In the genomic region with DNA sequence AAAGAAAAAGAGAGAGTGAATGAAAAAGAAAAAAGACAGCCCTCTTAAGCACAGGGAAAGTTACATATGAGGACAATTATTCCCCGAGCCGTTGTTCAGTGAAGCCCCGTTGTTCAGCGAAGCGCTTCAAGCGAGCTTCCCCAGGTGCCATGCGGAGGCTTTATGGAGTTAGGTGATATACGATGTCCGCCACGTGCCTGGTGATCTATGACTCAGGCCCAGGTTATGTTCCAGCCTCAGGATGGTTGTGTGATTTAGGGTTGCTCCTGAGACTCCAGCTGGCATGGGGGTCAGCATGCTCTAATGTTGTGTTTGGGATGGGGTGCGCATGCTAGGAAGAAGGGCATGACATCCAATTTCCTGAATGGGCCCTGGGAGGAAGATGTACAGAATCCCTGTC, we compare ENCODE assay signal across 7 cellular contexts.
"Had no signal": no experiment of that assay in that cellular context is flagged by ENCODE, and none has a peak within 500 bp of the region (broad histone marks: within the 10 kb centered on the region; RNA-seq: fewer than 3 reads in every experiment).

No MANE protein-coding gene starts in this region.

- DNase-seq: GM23248, GOT3, H7, HFFc6 had no signal

- ATAC-seq: HCT116, HepG2 had no signal

- H3K4me3 Mint-ChIP-seq: HFFc6, IgD-negative memory B cell had no signal

- H3K36me3 Mint-ChIP-seq: IgD-negative memory B cell had no signal

- H3K27ac Mint-ChIP-seq: HFFc6, IgD-negative memory B cell had no signal

- H3K4me1 Mint-ChIP-seq: IgD-negative memory B cell had no signal
